11 cellular contexts compared by ENCODE assay signal in genomic region chr2:163755366-163755765, GRCh38.
"Had no signal": no experiment of that assay in that cellular context is flagged by ENCODE, and none has a peak within 500 bp of the region (broad histone marks: within the 10 kb centered on the region; RNA-seq: fewer than 3 reads in every experiment).

No MANE protein-coding gene starts in this region.

- FAIRE-seq: H1, H54 had no signal

- H3K9me3 ChIP-seq: HAP-1 had no signal

- H2AFZ ChIP-seq: GM23248, GM23338 had no signal

- H3K4me3 ChIP-seq: GM23248, GM23338, HAP-1 had no signal

- H3K36me3 ChIP-seq: HAP-1 had no signal

- ATAC-seq: GM23338, HCT116 had no signal

- DNase-seq: GM23248, GOT3, H7, H9, HCEC 1CT, HFFc6 had no signal

- H3K27ac ChIP-seq: GM23248 had no signal

- H3K4me2 ChIP-seq: GM23338 had no signal

- H3K9ac ChIP-seq: GM23248 had no signal
